In the genomic region with DNA sequence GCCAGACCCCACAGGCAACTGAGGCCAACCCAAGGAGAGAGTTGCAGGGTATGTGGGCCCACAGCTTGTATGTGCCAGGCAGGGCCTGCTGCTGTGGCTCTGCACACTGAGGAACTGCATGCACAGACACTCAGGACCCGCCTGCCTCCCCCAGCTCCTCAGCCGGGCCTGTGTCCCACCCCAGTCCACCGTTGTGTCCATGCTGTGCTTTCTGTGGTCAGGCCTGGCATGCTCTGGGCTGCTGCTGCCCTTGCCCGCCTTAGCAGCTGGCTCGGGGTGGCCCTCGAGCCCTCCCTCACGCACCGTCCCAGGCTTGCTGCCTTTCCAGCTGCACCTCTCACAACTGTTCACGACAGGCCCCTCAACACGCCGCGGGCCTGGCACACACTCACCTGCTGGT, we compare ENCODE assay signal across 12 cellular contexts. TPM values are rescaled to one million over a fixed set of nuclear protein-coding genes. Genes with fewer than 3 reads are reported as not detected.
DNase-seq lines count a peak whose midpoint lies in the region; ATAC-seq and TF ChIP-seq lines count a peak whose summit lies in the region.
"Had no signal": no experiment of that assay in that cellular context is flagged by ENCODE, and none has a peak within 500 bp of the region (broad histone marks: within the 10 kb centered on the region; RNA-seq: fewer than 3 reads in every experiment).

No MANE protein-coding gene starts in this region.

- no peaks in the 10 kb centered on the region for H3K9me3 Mint-ChIP-seq in T-helper 2 cell treated with Interferon-gamma antibody and Interleukin-4, amounts not matched to agents 5 μg/mL and 100 μg/mL, for 36 hours
- H3K9me3 Mint-ChIP-seq in activated B cell treated with CpG ODN at 0.5 μM for 24 hours (no peaks in the 10 kb centered on the region), immature natural killer cell (no peaks in the 10 kb centered on the region)
- H3K9me3 Mint-ChIP-seq in stimulated activated memory B cell treated with anti-CD40 and anti-IgM and Interleukin-4, amounts not matched to agents 10 μg/mL and 1 μg/mL and 100 μg/mL, for 72 hours = no peaks in the 10 kb centered on the region

- CTCF ChIA-PET in activated B cell treated with CpG ODN at 0.5 μM for 24 hours (lab: Charles Lee) = interaction anchor here (1.3 kb wide), 1 partner anchor 132 kb away, joined by 4 read pairs; no protein-coding TSS in a partner anchor

- DNase-seq in T-helper 2 cell treated with Interferon-gamma antibody and Interleukin-4, amounts not matched to agents 5 μg/mL and 100 μg/mL, for 36 hours (ENCODE audit: low spot score) = no peak
- DNase-seq in T-helper 2 cell (no peak), activated B cell treated with CpG ODN at 0.5 μM for 24 hours (no peak), immature natural killer cell (no peak), NCI-H748 treated with DMSO at 0.1 percent for 48 hours (lab: John Stamatoyannopoulos, UW) (no peak), OCI-M1 (lab: John Stamatoyannopoulos, UW) (no peak), AG08395 (ENCODE audit: low spot score) (no peak)
- DNase-seq: 8988T, DMS 273 treated with DMSO at 0.1 percent for 48 hours, mesendoderm, NCI-H446 treated with DMSO at 0.1 percent for 48 hours had no signal

- POLR2A ChIA-PET in activated B cell treated with CpG ODN at 0.5 μM for 24 hours (lab: Charles Lee) = interaction anchor here (1.4 kb wide), 1 partner anchor 17 kb away, joined by 8 read pairs; no protein-coding TSS in a partner anchor

- H3K36me3 Mint-ChIP-seq in T-helper 2 cell treated with Interferon-gamma antibody and Interleukin-4, amounts not matched to agents 5 μg/mL and 100 μg/mL, for 36 hours (ENCODE audit: low read depth) = peaks cover 59% of the 10 kb centered on the region
- H3K36me3 Mint-ChIP-seq in activated B cell treated with CpG ODN at 0.5 μM for 24 hours (ENCODE audit: low read depth) = peaks cover 16% of the 10 kb centered on the region
- H3K36me3 Mint-ChIP-seq in immature natural killer cell = peaks cover 0 to 4% (median 0%) of the 10 kb centered on the region in 3 donors
- peaks cover 18% of the 10 kb centered on the region for H3K36me3 Mint-ChIP-seq in stimulated activated memory B cell treated with anti-CD40 and anti-IgM and Interleukin-4, amounts not matched to agents 10 μg/mL and 1 μg/mL and 100 μg/mL, for 72 hours

- ATAC-seq in activated B cell treated with CpG ODN at 0.5 μM for 24 hours (ENCODE audit: low read depth) = no peak
- ATAC-seq in stimulated activated memory B cell treated with anti-CD40 and anti-IgM and Interleukin-4, amounts not matched to agents 10 μg/mL and 1 μg/mL and 100 μg/mL, for 72 hours = no peak

- H3K27ac Mint-ChIP-seq in T-helper 2 cell treated with Interferon-gamma antibody and Interleukin-4, amounts not matched to agents 5 μg/mL and 100 μg/mL, for 36 hours = peak overlapping the region; percentile 96
- peak overlapping the region; percentile 90 for H3K27ac Mint-ChIP-seq in activated B cell treated with CpG ODN at 0.5 μM for 24 hours
- peak overlapping the region; percentile 94 to 99 (median 98) for H3K27ac Mint-ChIP-seq in immature natural killer cell
- H3K27ac Mint-ChIP-seq in stimulated activated memory B cell treated with anti-CD40 and anti-IgM and Interleukin-4, amounts not matched to agents 10 μg/mL and 1 μg/mL and 100 μg/mL, for 72 hours = peak overlapping the region; percentile 95

- peaks cover 71% of the 10 kb centered on the region for H3K4me1 Mint-ChIP-seq in T-helper 2 cell treated with Interferon-gamma antibody and Interleukin-4, amounts not matched to agents 5 μg/mL and 100 μg/mL, for 36 hours (ENCODE audit: low read depth)
- H3K4me1 Mint-ChIP-seq in activated B cell treated with CpG ODN at 0.5 μM for 24 hours (peaks cover 88% of the 10 kb centered on the region), immature natural killer cell (peaks cover 92 to 94% of the 10 kb centered on the region in 2 donors)
- H3K4me1 Mint-ChIP-seq in stimulated activated memory B cell treated with anti-CD40 and anti-IgM and Interleukin-4, amounts not matched to agents 10 μg/mL and 1 μg/mL and 100 μg/mL, for 72 hours = peaks cover 92% of the 10 kb centered on the region

- H3K4me3 Mint-ChIP-seq in T-helper 2 cell treated with Interferon-gamma antibody and Interleukin-4, amounts not matched to agents 5 μg/mL and 100 μg/mL, for 36 hours = peak overlapping the region; percentile 87
- H3K4me3 Mint-ChIP-seq in activated B cell treated with CpG ODN at 0.5 μM for 24 hours = no peak overlapping the region
- H3K4me3 Mint-ChIP-seq in immature natural killer cell = peak overlapping the region in 3 of 5 donors; percentile 15 to 49 (median 39)
- no peak overlapping the region for H3K4me3 Mint-ChIP-seq in stimulated activated memory B cell treated with anti-CD40 and anti-IgM and Interleukin-4, amounts not matched to agents 10 μg/mL and 1 μg/mL and 100 μg/mL, for 72 hours

- TF ChIP-seq CTCF in activated B cell treated with CpG ODN at 0.5 μM for 24 hours (IDR thresholded peaks at IDR 0.05) = no peak

- no peaks in the 10 kb centered on the region for H3K27me3 Mint-ChIP-seq in T-helper 2 cell treated with Interferon-gamma antibody and Interleukin-4, amounts not matched to agents 5 μg/mL and 100 μg/mL, for 36 hours (ENCODE audit: low read depth)
- H3K27me3 Mint-ChIP-seq in activated B cell treated with CpG ODN at 0.5 μM for 24 hours (no peaks in the 10 kb centered on the region), immature natural killer cell (ENCODE audit: low read depth in 3 of 3) (peaks cover 0 to 33% (median 16%) of the 10 kb centered on the region in 3 donors)
- no peaks in the 10 kb centered on the region for H3K27me3 Mint-ChIP-seq in stimulated activated memory B cell treated with anti-CD40 and anti-IgM and Interleukin-4, amounts not matched to agents 10 μg/mL and 1 μg/mL and 100 μg/mL, for 72 hours

- intact Hi-C loops in activated B cell treated with CpG ODN at 0.5 μM for 24 hours (cut with micrococcal nuclease) = no loop called here

RNA-seq across cellular contexts. Expression of gene GYPC, which starts 4.1 kb away (rescaled TPM):
- total RNA-seq in activated B cell treated with CpG ODN at 0.5 μM for 24 hours = 48.1 and 50.1 TPM in 2 replicates
- polyA plus RNA-seq in immature natural killer cell = 100 to 1,000 TPM; 164 to 231 (median 178) TPM

Comparison
In these comparisons a context has a peak if more than half of its experiments do, and no peak if none do; other contexts are left out.
1. H3K4me3 Mint-ChIP-seq: peak in T-helper 2 cell treated with Interferon-gamma antibody and Interleukin-4, amounts not matched to agents 5 μg/mL and 100 μg/mL, for 36 hours (single experiment) and immature natural killer cell (3 of 5); none in activated B cell treated with CpG ODN at 0.5 μM for 24 hours (single experiment) and stimulated activated memory B cell treated with anti-CD40 and anti-IgM and Interleukin-4, amounts not matched to agents 10 μg/mL and 1 μg/mL and 100 μg/mL, for 72 hours (single experiment).
2. Peak in every context shown above with its lines, with median percentiles within 50 percentile points of each other: H3K27ac Mint-ChIP-seq.